11 cellular contexts compared by ENCODE assay signal in the genomic region with DNA sequence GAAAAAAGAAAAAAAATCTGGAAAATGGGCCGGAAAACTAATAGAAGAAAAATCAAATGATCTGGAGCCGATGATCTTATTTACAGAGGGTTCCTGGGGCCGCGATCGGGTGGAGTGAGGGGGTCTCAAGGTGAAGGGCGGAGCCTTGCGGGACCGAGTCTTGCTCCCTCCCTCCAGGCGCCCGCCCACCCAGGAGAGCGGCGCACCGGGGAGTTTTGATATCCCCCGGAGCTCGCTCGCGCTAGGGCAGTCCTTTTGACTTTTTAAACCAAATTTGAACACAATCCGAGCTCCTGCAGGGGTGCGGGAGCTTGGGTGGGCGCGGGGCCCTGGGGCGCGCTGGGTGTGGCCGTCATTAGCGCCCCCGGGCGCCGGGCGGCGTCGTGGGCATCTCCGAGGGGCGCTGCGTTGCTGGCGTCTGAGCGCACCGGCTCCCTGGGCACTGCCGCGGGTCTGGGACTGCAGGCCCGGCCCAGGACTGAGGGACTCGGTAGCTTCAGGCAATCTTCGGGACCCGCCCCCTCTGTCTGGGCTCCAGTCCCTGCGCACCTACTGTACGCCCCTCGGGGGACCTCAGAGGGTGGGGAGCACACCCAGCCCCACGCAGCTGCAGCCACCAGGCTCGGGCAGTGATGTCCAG. TPM values are rescaled to one million over a fixed set of nuclear protein-coding genes. Genes with fewer than 3 reads are reported as not detected.
DNase-seq lines count a peak whose midpoint lies in the region; ATAC-seq, FAIRE-seq and TF ChIP-seq lines count a peak whose summit lies in the region.
"Had no signal": no experiment of that assay in that cellular context is flagged by ENCODE, and none has a peak within 500 bp of the region (broad histone marks: within the 10 kb centered on the region; RNA-seq: fewer than 3 reads in every experiment).

No MANE protein-coding gene starts in this region.

- POLR2A ChIA-PET in CD4-positive, alpha-beta T cell (lab: Charles Lee): interaction anchor here (2.4 kb wide), 1 partner anchor 11 kb away, joined by 19 read pairs; the partner anchor contains the start of gene MAF

- no peak overlapping the region for H2AFZ ChIP-seq in astrocyte (ENCODE audit: low read depth, low read length)
- peak overlapping the region; percentile 73 for H2AFZ ChIP-seq in hepatocyte

- peak overlapping the region; percentile 68 for H3K4me3 Mint-ChIP-seq in CD4-positive, alpha-beta T cell
- no peak overlapping the region for H3K4me3 Mint-ChIP-seq in astrocyte (ENCODE audit: unreplicated experiment)
- H3K4me3 Mint-ChIP-seq: HFFc6, IgD-negative memory B cell had no signal

- ATAC-seq in CD4-positive, alpha-beta T cell (ENCODE audit: poor library complexity): peak; percentile 46
- ATAC-seq in HG02884 (IDR thresholded peaks at IDR 0.05; ENCODE audit: unreplicated experiment) (no peak), GM21367 (IDR thresholded peaks at IDR 0.05; ENCODE audit: unreplicated experiment) (no peak), HG03095 (IDR thresholded peaks at IDR 0.05; ENCODE audit: unreplicated experiment) (no peak)

- no peak for DNase-seq in CD4-positive, alpha-beta T cell
- DNase-seq in astrocyte (ENCODE audit: low read depth) (no peak), hepatocyte (ENCODE audit: low spot score) (no peak), prostate gland (ENCODE audit: low spot score) (no peak), germinal center (ENCODE audit: low spot score) (no peak)
- DNase-seq: HFFc6 had no signal

- H3K27ac Mint-ChIP-seq in CD4-positive, alpha-beta T cell: peak overlapping the region; percentile 35
- no peak overlapping the region for H3K27ac Mint-ChIP-seq in astrocyte (ENCODE audit: unreplicated experiment)
- H3K27ac Mint-ChIP-seq: HFFc6, IgD-negative memory B cell had no signal

- H3K4me1 ChIP-seq in astrocyte (ENCODE audit: insufficient read depth, low read length) (no peaks in the 10 kb centered on the region), hepatocyte (ENCODE audit: insufficient read depth) (peaks cover 10% of the 10 kb centered on the region), prostate gland (replicated peaks) (peaks cover 3% of the 10 kb centered on the region)

- no peak for TF ChIP-seq CTCF in CD4-positive, alpha-beta T cell (IDR thresholded peaks at IDR 0.05)
- TF ChIP-seq CTCF in astrocyte (IDR thresholded peaks at IDR 0.05; ENCODE audit: insufficient read depth, low read depth, low read length) (no peak), hepatocyte (IDR thresholded peaks at IDR 0.05; ENCODE audit: poor library complexity) (no peak), prostate gland (IDR thresholded peaks at IDR 0.05) (no peak)

- H3K4me3 ChIP-seq in astrocyte (ENCODE audit: insufficient read depth, low read depth, low read length) (no peak overlapping the region), hepatocyte (no peak overlapping the region), prostate gland (peak overlapping the region; percentile 20 to 22)

- H3K79me2 ChIP-seq in astrocyte (ENCODE audit: insufficient read depth, low read length) (no peaks in the 10 kb centered on the region), hepatocyte (peaks cover 4% of the 10 kb centered on the region)

- no peaks in the 10 kb centered on the region for H3K9me3 ChIP-seq in CD4-positive, alpha-beta T cell (ENCODE audit: control insufficient read depth, low read length)
- H3K9me3 ChIP-seq in astrocyte (ENCODE audit: insufficient read depth, low read depth, low read length) (no peaks in the 10 kb centered on the region), hepatocyte (ENCODE audit: low read depth) (no peaks in the 10 kb centered on the region), prostate gland (no peaks in the 10 kb centered on the region)

- H4K20me1 ChIP-seq in astrocyte (ENCODE audit: insufficient read depth, low read length): no peaks in the 10 kb centered on the region
- peaks cover 2% of the 10 kb centered on the region for H4K20me1 ChIP-seq in hepatocyte (ENCODE audit: insufficient read depth, poor library complexity, severe bottlenecking)

- WGBS in hepatocyte (ENCODE audit: low lambda C conversion rate, missing lambda C conversion rate): 31% methylated on average over 39 of the region's 48 CpGs
- WGBS in prostate gland: 12% methylated on average over 48 of the region's 48 CpGs

- no peak for FAIRE-seq in astrocyte (lab: Jason Lieb, UNC)
- FAIRE-seq: GM18507 had no signal

- peak overlapping the region; percentile 75 for H3K4me2 ChIP-seq in astrocyte (ENCODE audit: low read length)
- peak overlapping the region; percentile 80 for H3K4me2 ChIP-seq in hepatocyte

- no peak overlapping the region for H3K9ac ChIP-seq in astrocyte (ENCODE audit: low read length)

- no peaks in the 10 kb centered on the region for H3K36me3 Mint-ChIP-seq in CD4-positive, alpha-beta T cell (ENCODE audit: low read depth)
- peaks cover 2% of the 10 kb centered on the region for H3K36me3 Mint-ChIP-seq in astrocyte (ENCODE audit: low read depth, unreplicated experiment)

- no peaks in the 10 kb centered on the region for H3K9me2 ChIP-seq in hepatocyte (replicated peaks; ENCODE audit: insufficient read depth)

- no peaks in the 10 kb centered on the region for H3K9me3 Mint-ChIP-seq in CD4-positive, alpha-beta T cell
- no peaks in the 10 kb centered on the region for H3K9me3 Mint-ChIP-seq in astrocyte (ENCODE audit: unreplicated experiment)
- H3K9me3 Mint-ChIP-seq: HFFc6 had no signal

- H3K27me3 Mint-ChIP-seq in CD4-positive, alpha-beta T cell: peaks cover 15% of the 10 kb centered on the region
- peaks cover 2% of the 10 kb centered on the region for H3K27me3 Mint-ChIP-seq in astrocyte (ENCODE audit: low read depth, unreplicated experiment)

- H3K4me1 Mint-ChIP-seq in CD4-positive, alpha-beta T cell (ENCODE audit: low read depth): peaks cover 35% of the 10 kb centered on the region
- peaks cover 7% of the 10 kb centered on the region for H3K4me1 Mint-ChIP-seq in astrocyte (ENCODE audit: low read depth, unreplicated experiment)

- CTCF ChIA-PET in CD4-positive, alpha-beta T cell (lab: Charles Lee): interaction anchor here (1.9 kb wide), 1 partner anchor 11 kb away, joined by 4 read pairs; no protein-coding TSS in a partner anchor

- no peaks in the 10 kb centered on the region for H3K36me3 ChIP-seq in astrocyte (ENCODE audit: insufficient read depth, low read length)
- no peaks in the 10 kb centered on the region for H3K36me3 ChIP-seq in hepatocyte (replicated peaks; ENCODE audit: insufficient read depth, low read depth)
- H3K36me3 ChIP-seq in prostate gland: no peaks in the 10 kb centered on the region

- intact Hi-C loops in CD4-positive, alpha-beta T cell (cut with DNase I, micrococcal nuclease): no loop called here
- intact Hi-C loops in prostate gland (cut with DNase I): no loop called here

- H3K27me3 ChIP-seq in CD4-positive, alpha-beta T cell (ENCODE audit: control insufficient read depth, insufficient read depth, low read length): peaks cover 11% of the 10 kb centered on the region
- H3K27me3 ChIP-seq in astrocyte (ENCODE audit: insufficient read depth, low read length): peaks cover 6% of the 10 kb centered on the region
- no peaks in the 10 kb centered on the region for H3K27me3 ChIP-seq in hepatocyte
- no peaks in the 10 kb centered on the region for H3K27me3 ChIP-seq in prostate gland (replicated peaks; ENCODE audit: insufficient read depth)

- no peak overlapping the region for H3K27ac ChIP-seq in CD4-positive, alpha-beta T cell (ENCODE audit: low read depth, low read length)
- H3K27ac ChIP-seq in astrocyte (ENCODE audit: low read depth, low read length): no peak overlapping the region
- no peak overlapping the region for H3K27ac ChIP-seq in hepatocyte
- peak overlapping the region; percentile 23 to 41 for H3K27ac ChIP-seq in prostate gland

- TF ChIP-seq POLR2A in prostate gland (IDR thresholded peaks at IDR 0.05): no peak

RNA-seq across cellular contexts. Expression of gene MAF, which starts 10.9 kb away (rescaled TPM):
- total RNA-seq in CD4-positive, alpha-beta T cell: 10 to 100 TPM; 36.0 to 36.2 TPM
- total RNA-seq in astrocyte (19.3 and 21.8 TPM in 2 replicates), hepatocyte (84.2 and 85.0 TPM in 2 replicates), prostate gland (100 to 1,000 TPM in 1 of 2 donors, 10 to 100 TPM in 1; 91.4 to 131 TPM)
- polyA plus RNA-seq in hepatocyte: 30.5 and 31.6 TPM in 2 replicates
- total RNA-seq: HFFc6 had no signal
- polyA plus RNA-seq: IgD-negative memory B cell had no signal

Comparison
In these comparisons a context has a peak if more than half of its experiments do, and no peak if none do; other contexts are left out.
1. H3K27ac ChIP-seq: peak in prostate gland (2 of 2); none in CD4-positive, alpha-beta T cell (single experiment), astrocyte (single experiment) and hepatocyte (single experiment).
2. H3K4me3 ChIP-seq: peak in prostate gland (2 of 2); none in astrocyte (single experiment) and hepatocyte (single experiment).